30 cellular contexts compared by ENCODE assay signal in genomic region chr12:90449611-90450010, GRCh38.
"Had no signal": no experiment of that assay in that cellular context is flagged by ENCODE, and none has a peak within 500 bp of the region (broad histone marks: within the 10 kb centered on the region; RNA-seq: fewer than 3 reads in every experiment).

No MANE protein-coding gene starts in this region.

- H3K27me3 ChIP-seq: ascending aorta, body of pancreas, SJCRH30 had no signal

- H3K4me1 ChIP-seq: ascending aorta, body of pancreas, SJCRH30 had no signal

- ATAC-seq: activated CD4-positive, alpha-beta T cell treated with anti-CD3 and anti-CD28 coated beads for 36 hours; activated CD8-positive, alpha-beta T cell treated with anti-CD3 and anti-CD28 coated beads for 36 hours; activated T-cell treated with anti-CD3 and anti-CD28 coated beads, Interleukin-2, amount 50 U/mL, for 72 hours; body of pancreas; Panc1; Right ventricle myocardium inferior had no signal

- H3K27ac ChIP-seq: ascending aorta, body of pancreas, SJCRH30, WERI-Rb-1 had no signal

- H3K9me3 ChIP-seq: ascending aorta, body of pancreas, SJCRH30, SK-N-SH had no signal

- H3K9ac ChIP-seq: SK-N-SH had no signal

- H3K4me3 ChIP-seq: ascending aorta, body of pancreas, SJCRH30 had no signal

- H3K36me3 ChIP-seq: ascending aorta, SJCRH30, WERI-Rb-1 had no signal

- DNase-seq: activated CD4-positive, alpha-beta T cell treated with anti-CD3 and anti-CD28 coated beads for 36 hours; activated CD8-positive, alpha-beta memory T cell treated with anti-CD3 and anti-CD28 coated beads, Interleukin-2, amount 50 U/mL, for 4 hours; activated CD8-positive, alpha-beta T cell treated with anti-CD3 and anti-CD28 coated beads for 36 hours; activated gamma-delta T cell treated with Interleukin-2 at 50 U/mL for 16 hours; activated naive CD4-positive, alpha-beta T cell treated with anti-CD3 and anti-CD28 coated beads, Interleukin-2, amount 10 ng/mL, durations not matched to agents 7 days and 5 days; activated naive CD8-positive, alpha-beta T cell treated with anti-CD3 and anti-CD28 coated beads for 36 hours; activated T-cell treated with anti-CD3 and anti-CD28 coated beads, Interleukin-2, amount 50 U/mL, for 72 hours; amniotic stem cell; body of pancreas; IMR-90; Kasumi-1; KBM-7; NCI-H1092 treated with DMSO at 0.1 percent for 48 hours; NCI-H1417 treated with DMSO at 0.1 percent for 48 hours; NCI-H1694; NCI-H2029; NCI-H2107; NCI-H2171 treated with DMSO at 0.1 percent for 48 hours; NCI-H226; NCI-H510A; NCI-H526 treated with DMSO at 0.1 percent for 48 hours; NCI-H82; RPMI8226; SJCRH30; SK-N-SH; T-helper 1 cell; WERI-Rb-1 had no signal

- H3K4me2 ChIP-seq: SK-N-SH had no signal

- H3K9me2 ChIP-seq: SK-N-SH had no signal
